Comparison of ENCODE assay signal across 8 cellular contexts in genomic region chr7:87039717-87040299, GRCh38. TPM values are rescaled to one million over a fixed set of nuclear protein-coding genes. Genes with fewer than 3 reads are reported as not detected.
A peak's percentile ranks its signal among the peaks of the same experiment; 100 is the strongest.
DNase-seq lines count a peak whose midpoint lies in the region; ATAC-seq and TF ChIP-seq lines count a peak whose summit lies in the region.
"Not testable (repeated sequence)": the region's sequence is repeated elsewhere in the genome, so short reads cannot be mapped to it uniquely, and the experiment has no call there.

No MANE protein-coding gene starts in this region.

- TF ChIP-seq POLR2A in suprapubic skin (IDR thresholded peaks at IDR 0.05) = not testable (repeated sequence)

- H3K27me3 Mint-ChIP-seq in Caco-2 (ENCODE audit: insufficient read depth, unreplicated experiment); activated B cell treated with CpG ODN at 0.5 μM for 24 hours; dendritic cell treated with granulocyte-macrophage colony-stimulating factor and Interleukin-4, amounts not matched to agents 40 ng/mL and 50 ng/mL, for 4 days; neural progenitor cell (ENCODE audit: insufficient read depth, low read depth): not testable (repeated sequence)

- BruUV-seq in Caco-2 (replicated peaks; lab: Mats Ljungman, UMichigan) = TSS peak; percentile 42

- H3K9me3 Mint-ChIP-seq in Caco-2 (ENCODE audit: unreplicated experiment); activated B cell treated with CpG ODN at 0.5 μM for 24 hours; dendritic cell treated with granulocyte-macrophage colony-stimulating factor and Interleukin-4, amounts not matched to agents 40 ng/mL and 50 ng/mL, for 4 days; neural progenitor cell: not testable (repeated sequence)

- not testable (repeated sequence) for H3K36me3 Mint-ChIP-seq in Caco-2 (ENCODE audit: insufficient read depth, unreplicated experiment); activated B cell treated with CpG ODN at 0.5 μM for 24 hours (ENCODE audit: low read depth); dendritic cell treated with granulocyte-macrophage colony-stimulating factor and Interleukin-4, amounts not matched to agents 40 ng/mL and 50 ng/mL, for 4 days (ENCODE audit: low read depth); neural progenitor cell

- H3K27ac Mint-ChIP-seq in Caco-2 (ENCODE audit: unreplicated experiment) (peak overlapping the region; percentile 64), activated B cell treated with CpG ODN at 0.5 μM for 24 hours (peak overlapping the region; percentile 59), neural progenitor cell (peak overlapping the region; percentile 100)
- H3K27ac Mint-ChIP-seq in dendritic cell treated with granulocyte-macrophage colony-stimulating factor and Interleukin-4, amounts not matched to agents 40 ng/mL and 50 ng/mL, for 4 days = peak overlapping the region; percentile 71

- not testable (repeated sequence) for H3K4me1 ChIP-seq in Caco-2; iPS-18a (ENCODE audit: control insufficient read depth, low read depth, low read length); suprapubic skin
- peaks cover 12% of the 10 kb centered on the region for H3K4me1 ChIP-seq in neural progenitor cell

- CTCF ChIA-PET in Caco-2 (lab: Charles Lee); activated B cell treated with CpG ODN at 0.5 μM for 24 hours (lab: Charles Lee): not testable (repeated sequence)

- H3K27ac ChIP-seq in iPS-18a (ENCODE audit: low read length) (peak overlapping the region; percentile 67), neural progenitor cell (peak overlapping the region; percentile 97)
- H3K27ac ChIP-seq in suprapubic skin = not testable (repeated sequence)

- peaks cover 48% of the 10 kb centered on the region for H3K79me2 ChIP-seq in neural progenitor cell (ENCODE audit: low read depth)

- not testable (repeated sequence) for ATAC-seq in activated B cell treated with CpG ODN at 0.5 μM for 24 hours (ENCODE audit: low read depth)

- not testable (repeated sequence) for H3K9me3 ChIP-seq in Caco-2; iPS-18a (ENCODE audit: control insufficient read depth, low read depth, low read length); neural progenitor cell (ENCODE audit: low read depth); suprapubic skin

- intact Hi-C loops in Caco-2 (cut with micrococcal nuclease; ENCODE audit: unreplicated experiment); dendritic cell treated with granulocyte-macrophage colony-stimulating factor and Interleukin-4, amounts not matched to agents 40 ng/mL and 50 ng/mL, for 4 days (cut with micrococcal nuclease): not testable (repeated sequence)
- intact Hi-C loops in activated B cell treated with CpG ODN at 0.5 μM for 24 hours (cut with micrococcal nuclease) = loop anchor here (5.0 kb wide), 1 partner anchor 83 kb away; no protein-coding TSS in a partner anchor

- TF ChIP-seq CTCF in Caco-2 (IDR thresholded peaks at IDR 0.05; ENCODE audit: insufficient read depth in 1 of 2, low read depth in 1 of 2, low read length in 1 of 2, severe bottlenecking in 1 of 2, unreplicated experiment in 1 of 2); activated B cell treated with CpG ODN at 0.5 μM for 24 hours (IDR thresholded peaks at IDR 0.05); neural progenitor cell (IDR thresholded peaks at IDR 0.05); suprapubic skin (IDR thresholded peaks at IDR 0.05): not testable (repeated sequence)

- peaks cover 12% of the 10 kb centered on the region for H3F3A ChIP-seq in neural progenitor cell (ENCODE audit: low read depth)

- H3K4me3 Mint-ChIP-seq in Caco-2 (ENCODE audit: unreplicated experiment) = peak overlapping the region; percentile 80
- peak overlapping the region; percentile 75 for H3K4me3 Mint-ChIP-seq in activated B cell treated with CpG ODN at 0.5 μM for 24 hours
- H3K4me3 Mint-ChIP-seq in dendritic cell treated with granulocyte-macrophage colony-stimulating factor and Interleukin-4, amounts not matched to agents 40 ng/mL and 50 ng/mL, for 4 days = peak overlapping the region; percentile 72
- H3K4me3 Mint-ChIP-seq in neural progenitor cell = peak overlapping the region; percentile 92

- H3K4me3 ChIP-seq in Caco-2 (ENCODE audit: low read depth, low read length) = peak overlapping the region; percentile 20; the same call in 1 of the 2 replicates
- peak overlapping the region; percentile 95 for H3K4me3 ChIP-seq in iPS-18a (ENCODE audit: low read length)
- peak overlapping the region; percentile 98 for H3K4me3 ChIP-seq in neural progenitor cell
- peak overlapping the region; percentile 27 for H3K4me3 ChIP-seq in suprapubic skin

- 78% methylated on average over 19 of the region's 34 CpGs for WGBS in suprapubic skin

- H3K4me1 Mint-ChIP-seq in Caco-2 (ENCODE audit: low read depth, unreplicated experiment); activated B cell treated with CpG ODN at 0.5 μM for 24 hours; dendritic cell treated with granulocyte-macrophage colony-stimulating factor and Interleukin-4, amounts not matched to agents 40 ng/mL and 50 ng/mL, for 4 days (ENCODE audit: low read depth); neural progenitor cell: not testable (repeated sequence)

- H2AFZ ChIP-seq in neural progenitor cell (replicated peaks) = peak overlapping the region; percentile 96

- not testable (repeated sequence) for TF ChIP-seq EP300 in suprapubic skin (IDR thresholded peaks at IDR 0.05)

- not testable (repeated sequence) for H3K36me3 ChIP-seq in Caco-2 (ENCODE audit: control insufficient read depth, insufficient read depth, low read length); iPS-18a (ENCODE audit: control insufficient read depth, low read depth, low read length); neural progenitor cell; suprapubic skin

- DNase-seq in Caco-2 (peak; percentile 53 to 58), NCI-H2029 (lab: John Stamatoyannopoulos, UW) (peak; percentile 5), activated gamma-delta T cell treated with Interleukin-2 at 50 U/mL for 16 hours (peak; percentile 34), neural progenitor cell (ENCODE audit: low spot score) (peak; percentile 13)
- DNase-seq in activated B cell treated with CpG ODN at 0.5 μM for 24 hours; suprapubic skin (ENCODE audit: low spot score in 2 of 2): not testable (repeated sequence)

- POLR2A ChIA-PET in Caco-2 (lab: Charles Lee) = interaction anchor here (0.6 kb wide), 1 partner anchor 113 kb away, joined by 6 read pairs; the partner anchor contains the start of gene DMTF1
- POLR2A ChIA-PET in activated B cell treated with CpG ODN at 0.5 μM for 24 hours (lab: Charles Lee) = not testable (repeated sequence)

- H3K9ac ChIP-seq in iPS-18a (ENCODE audit: low read length) (peak overlapping the region; percentile 95), neural progenitor cell (peak overlapping the region; percentile 94)

- peaks cover 35% of the 10 kb centered on the region for H4K20me1 ChIP-seq in neural progenitor cell (ENCODE audit: low read depth)

- not testable (repeated sequence) for H3K27me3 ChIP-seq in Caco-2 (replicated peaks; ENCODE audit: control insufficient read depth, insufficient read depth, low read length); iPS-18a (ENCODE audit: control insufficient read depth, insufficient read depth, low read length); neural progenitor cell; suprapubic skin

- peak overlapping the region; percentile 88 for H3K4me2 ChIP-seq in neural progenitor cell

RNA-seq across cellular contexts. Expression of gene ELAPOR2, which starts 19.6 kb away (rescaled TPM):
- total RNA-seq in Caco-2 (2022) = 4.6 and 5.6 TPM in 2 replicates
- total RNA-seq in activated B cell treated with CpG ODN at 0.5 μM for 24 hours = 4.5 and 5.1 TPM in 2 replicates
- total RNA-seq in neural progenitor cell (ENCODE audit: low replicate concordance) = 80.2 and 80.4 TPM in 2 replicates
- total RNA-seq in suprapubic skin = 10 to 100 TPM in 1 of 4 donors, 1 to 10 TPM in 3; 2.9 to 13.8 (median 5.8) TPM

Comparison
In these comparisons a context has a peak if more than half of its experiments do, and no peak if none do; other contexts are left out.
1. H3K4me3 ChIP-seq: peak in every context shown above with its lines; median percentile 98 in neural progenitor cell; 95 in iPS-18a; 27 in suprapubic skin; 20 in Caco-2.